18 cellular contexts compared by ENCODE assay signal in the genomic region with DNA sequence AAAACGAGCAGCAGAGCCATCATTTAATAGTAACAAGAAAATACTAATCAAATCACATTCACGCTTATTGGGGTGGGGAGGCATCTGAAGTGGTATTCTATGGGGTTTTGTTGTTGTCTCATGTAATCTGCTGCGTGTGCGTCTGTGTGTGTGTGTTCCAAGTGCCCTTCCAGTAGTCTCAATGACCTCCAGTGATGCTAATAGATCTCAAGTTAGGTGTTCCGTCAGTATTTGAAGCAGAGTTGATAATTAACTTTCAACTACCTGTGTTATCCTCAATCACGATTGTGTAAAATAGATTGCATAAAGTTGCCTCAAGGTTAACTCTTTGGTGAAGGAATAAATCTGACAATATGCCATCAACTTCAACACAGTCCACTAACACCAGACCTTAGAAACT.
DNase-seq lines count a peak whose midpoint lies in the region; ATAC-seq and TF ChIP-seq lines count a peak whose summit lies in the region.
"Had no signal": no experiment of that assay in that cellular context is flagged by ENCODE, and none has a peak within 500 bp of the region (broad histone marks: within the 10 kb centered on the region; RNA-seq: fewer than 3 reads in every experiment).

No MANE protein-coding gene starts in this region.

- H3K4me1 Mint-ChIP-seq in Calu3 (ENCODE audit: low read depth, unreplicated experiment), result peaks cover 61% of the 10 kb centered on the region

- H3K27ac Mint-ChIP-seq in Calu3 (ENCODE audit: unreplicated experiment), result peak overlapping the region; percentile 98

- no peak for DNase-seq in Calu3
- DNase-seq in SK-N-MC (ENCODE audit: low read depth, low spot score), result no peak
- no peak for DNase-seq in left lobe of liver (ENCODE audit: low spot score)
- peak; percentile 76 for DNase-seq in renal cortical epithelial cell (ENCODE audit: low read depth)
- DNase-seq in heart right ventricle, result no peak
- no peak for DNase-seq in retina
- no peak for DNase-seq in NCI-H1092 (lab: John Stamatoyannopoulos, UW)
- DNase-seq in hypothalamus (lab: John Stamatoyannopoulos, UW), result no peak
- DNase-seq: AML-193, DMS79 treated with DMSO at 0.1 percent for 48 hours, MV-4-11, NCI-H1436 treated with DMSO at 0.1 percent for 48 hours, NCI-H2029 treated with DMSO at 0.1 percent for 48 hours, NCI-H345, NCI-H526, Right ventricle myocardium superior, SK-N-SH had no signal

- CTCF ChIA-PET in Calu3 (lab: Charles Lee), result interaction anchor here (1.8 kb wide), 1 partner anchor 15 kb away, joined by 4 read pairs; no protein-coding TSS in a partner anchor

- no TSS peak for BruUV-seq in Calu3 (replicated peaks; lab: Mats Ljungman, UMichigan)

- H3K4me1 ChIP-seq in heart right ventricle, result peaks cover 0 to 29% (median 12%) of the 10 kb centered on the region in 9 donors

- H3K27ac ChIP-seq in SK-N-MC (0 out of 2 replicates have a peak overlapping the region, but pooled peaks have one; percentile 90), heart right ventricle (no peak overlapping the region)

- 89% methylated on average over 6 of the region's 6 CpGs for WGBS in heart right ventricle, 2 donors

- no peak overlapping the region for H3K4me3 ChIP-seq in SK-N-MC
- H3K4me3 ChIP-seq in heart right ventricle, result no peak overlapping the region
- H3K4me3 ChIP-seq: K562 had no signal

- H3K9me3 Mint-ChIP-seq in Calu3 (ENCODE audit: low read depth, unreplicated experiment), result no peaks in the 10 kb centered on the region

- no peaks in the 10 kb centered on the region for H3K27me3 ChIP-seq in heart right ventricle

- H3K9me3 ChIP-seq in SK-N-MC (ENCODE audit: low read depth, low read length) (no peaks in the 10 kb centered on the region), heart right ventricle (no peaks in the 10 kb centered on the region)
- H3K9me3 ChIP-seq: SK-N-SH had no signal

- intact Hi-C loops in Calu3 (cut with micrococcal nuclease; ENCODE audit: unreplicated experiment), result loop anchor here (5.0 kb wide), 1 partner anchor 379 kb away; no protein-coding TSS in a partner anchor
- intact Hi-C loops in heart right ventricle (cut with DNase I), result no loop called here

- no peaks in the 10 kb centered on the region for H3K36me3 ChIP-seq in SK-N-MC (ENCODE audit: insufficient read depth, low read length)
- no peaks in the 10 kb centered on the region for H3K36me3 ChIP-seq in heart right ventricle

- peak overlapping the region; percentile 50 for H3K4me3 Mint-ChIP-seq in Calu3 (ENCODE audit: low read depth, unreplicated experiment)

- peaks cover 24% of the 10 kb centered on the region for H3K36me3 Mint-ChIP-seq in Calu3 (ENCODE audit: insufficient read depth, unreplicated experiment)

- no peak for TF ChIP-seq CTCF in Calu3 (IDR thresholded peaks at IDR 0.05; ENCODE audit: unreplicated experiment)
- no peak for TF ChIP-seq CTCF in heart right ventricle (IDR thresholded peaks at IDR 0.05)

- H3K9ac ChIP-seq in SK-N-MC (ENCODE audit: insufficient read length), result no peak overlapping the region
- H3K9ac ChIP-seq: SK-N-SH had no signal

- peak; percentile 64 for ATAC-seq in left lobe of liver
- no peak for ATAC-seq in heart right ventricle
- ATAC-seq: K562 had no signal

- no peaks in the 10 kb centered on the region for H3K27me3 Mint-ChIP-seq in Calu3 (ENCODE audit: unreplicated experiment)
